Comparison of ENCODE assay signal across 10 cellular contexts in the genomic region with DNA sequence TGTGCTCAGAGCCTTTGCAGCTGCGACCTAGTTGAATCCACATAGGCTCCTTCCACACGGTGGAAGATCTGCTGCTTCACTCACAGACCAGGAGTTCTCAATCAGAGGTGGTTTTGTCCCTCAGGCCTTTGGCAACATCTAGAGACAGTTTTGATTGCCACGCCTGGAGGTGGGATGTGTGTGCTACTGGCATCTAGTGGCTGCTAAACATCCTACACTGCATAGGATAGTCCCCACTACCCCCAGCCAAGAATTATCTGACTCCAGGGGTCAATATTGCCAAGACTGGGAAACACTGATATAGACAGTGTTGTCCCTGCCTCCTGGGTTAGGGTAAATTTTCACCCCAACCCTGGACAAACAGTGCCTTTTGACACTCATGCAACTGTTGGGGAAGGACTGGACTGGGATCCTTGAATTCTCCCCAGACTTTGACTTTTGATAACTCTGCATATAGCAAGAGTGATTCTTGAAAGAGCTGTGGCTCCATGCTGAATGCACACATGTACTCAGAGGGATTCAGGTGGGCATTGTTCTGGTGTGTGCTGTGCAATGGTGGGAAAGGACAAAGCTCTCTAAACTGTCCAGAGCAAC. TPM values are rescaled to one million over a fixed set of nuclear protein-coding genes. Genes with fewer than 3 reads are reported as not detected.
A peak's percentile ranks its signal among the peaks of the same experiment; 100 is the strongest.
DNase-seq lines count a peak whose midpoint lies in the region; ATAC-seq, FAIRE-seq and TF ChIP-seq lines count a peak whose summit lies in the region.
"Had no signal": no experiment of that assay in that cellular context is flagged by ENCODE, and none has a peak within 500 bp of the region (broad histone marks: within the 10 kb centered on the region; RNA-seq: fewer than 3 reads in every experiment).

No MANE protein-coding gene starts in this region.

- H3K36me3 Mint-ChIP-seq in type B pancreatic cell: peaks cover 15% of the 10 kb centered on the region
- H3K36me3 Mint-ChIP-seq in activated T-helper 1 cell treated with anti-CD3 and anti-CD28 coated beads, Interleukin-12 subunit alpha, Interleukin-12 subunit beta, Interleukin-2, Interleukin-4 antibody, amounts not matched to agents 30 ng/mL and 10 ng/mL and 1 ng/mL, durations not matched to agents 14 hours and 24 hours and 36 hours (ENCODE audit: low read depth): peaks cover 4% of the 10 kb centered on the region

- POLR2A ChIA-PET in PC-9 (lab: Charles Lee; ENCODE audit: unreplicated experiment): no interaction called here

- BruUV-seq in PC-9 (replicated peaks; lab: Mats Ljungman, UMichigan): no TSS peak

- peak; percentile 38 for TF ChIP-seq CTCF in D721Med (IDR thresholded peaks at IDR 0.05; ENCODE audit: insufficient read depth, missing control alignments)
- 0 out of 2 replicates have a peak, but pooled peaks have one; percentile 28 for TF ChIP-seq CTCF in PC-9 (conservative IDR thresholded peaks at IDR 0.05)
- peak; percentile 68 for TF ChIP-seq CTCF in fibroblast of pulmonary artery (IDR thresholded peaks at IDR 0.05; ENCODE audit: low read length, missing control alignments)
- peak; percentile 57 for TF ChIP-seq CTCF in type B pancreatic cell (conservative IDR thresholded peaks at IDR 0.05)

- no peaks in the 10 kb centered on the region for H3K27me3 Mint-ChIP-seq in type B pancreatic cell
- H3K27me3 Mint-ChIP-seq in activated T-helper 1 cell treated with anti-CD3 and anti-CD28 coated beads, Interleukin-12 subunit alpha, Interleukin-12 subunit beta, Interleukin-2, Interleukin-4 antibody, amounts not matched to agents 30 ng/mL and 10 ng/mL and 1 ng/mL, durations not matched to agents 14 hours and 24 hours and 36 hours (ENCODE audit: insufficient read depth): no peaks in the 10 kb centered on the region

- H3K79me2 ChIP-seq in GM23248 (ENCODE audit: insufficient read depth): no peaks in the 10 kb centered on the region
- no peaks in the 10 kb centered on the region for H3K79me2 ChIP-seq in PC-9 (ENCODE audit: low read depth)

- H3F3A ChIP-seq in GM23248 (ENCODE audit: insufficient read depth) (peaks cover 68% of the 10 kb centered on the region), PC-9 (ENCODE audit: insufficient read depth, low read depth) (peaks cover 34% of the 10 kb centered on the region)

- peaks cover 7% of the 10 kb centered on the region for H3K4me1 Mint-ChIP-seq in type B pancreatic cell (ENCODE audit: unreplicated experiment)
- no peaks in the 10 kb centered on the region for H3K4me1 Mint-ChIP-seq in activated T-helper 1 cell treated with anti-CD3 and anti-CD28 coated beads, Interleukin-12 subunit alpha, Interleukin-12 subunit beta, Interleukin-2, Interleukin-4 antibody, amounts not matched to agents 30 ng/mL and 10 ng/mL and 1 ng/mL, durations not matched to agents 14 hours and 24 hours and 36 hours (ENCODE audit: low read depth)

- H3K9me3 ChIP-seq in GM23248 (ENCODE audit: low read depth): no peaks in the 10 kb centered on the region
- no peaks in the 10 kb centered on the region for H3K9me3 ChIP-seq in PC-9 (ENCODE audit: insufficient read depth, low read depth)
- H3K9me3 ChIP-seq: SJCRH30 had no signal

- FAIRE-seq in D721Med (lab: Jason Lieb, UNC): no peak
- FAIRE-seq: islet of Langerhans had no signal

- H3K4me2 ChIP-seq in GM23248 (ENCODE audit: unreplicated experiment) (no peak overlapping the region), PC-9 (no peak overlapping the region)

- no peak for DNase-seq in D721Med (ENCODE audit: insufficient read length, low spot score)
- DNase-seq in GM23248: peak; percentile 31
- no peak for DNase-seq in PC-9
- DNase-seq in fibroblast of pulmonary artery (ENCODE audit: low read depth): peak; percentile 50
- DNase-seq in type B pancreatic cell (ENCODE audit: extremely low spot score, unreplicated experiment): no peak
- no peak for DNase-seq in activated T-helper 1 cell treated with anti-CD3 and anti-CD28 coated beads, Interleukin-12 subunit alpha, Interleukin-12 subunit beta, Interleukin-2, Interleukin-4 antibody, amounts not matched to agents 30 ng/mL and 10 ng/mL and 1 ng/mL, durations not matched to agents 14 hours and 24 hours and 36 hours (ENCODE audit: low spot score)

- in situ Hi-C loops in GM23248 (cut with MboI): no loop called here

- no peaks in the 10 kb centered on the region for H3K9me3 Mint-ChIP-seq in type B pancreatic cell
- no peaks in the 10 kb centered on the region for H3K9me3 Mint-ChIP-seq in activated T-helper 1 cell treated with anti-CD3 and anti-CD28 coated beads, Interleukin-12 subunit alpha, Interleukin-12 subunit beta, Interleukin-2, Interleukin-4 antibody, amounts not matched to agents 30 ng/mL and 10 ng/mL and 1 ng/mL, durations not matched to agents 14 hours and 24 hours and 36 hours

- CTCF ChIA-PET in PC-9 (lab: Charles Lee): no interaction called here

- H3K27me3 ChIP-seq in GM23248 (replicated peaks; ENCODE audit: insufficient read depth) (no peaks in the 10 kb centered on the region), PC-9 (ENCODE audit: insufficient read depth, low read depth) (no peaks in the 10 kb centered on the region)
- H3K27me3 ChIP-seq: SJCRH30 had no signal

- H3K4me3 Mint-ChIP-seq in type B pancreatic cell: no peak overlapping the region
- H3K4me3 Mint-ChIP-seq in activated T-helper 1 cell treated with anti-CD3 and anti-CD28 coated beads, Interleukin-12 subunit alpha, Interleukin-12 subunit beta, Interleukin-2, Interleukin-4 antibody, amounts not matched to agents 30 ng/mL and 10 ng/mL and 1 ng/mL, durations not matched to agents 14 hours and 24 hours and 36 hours: no peak overlapping the region

- H3K27ac Mint-ChIP-seq in type B pancreatic cell: no peak overlapping the region
- H3K27ac Mint-ChIP-seq in activated T-helper 1 cell treated with anti-CD3 and anti-CD28 coated beads, Interleukin-12 subunit alpha, Interleukin-12 subunit beta, Interleukin-2, Interleukin-4 antibody, amounts not matched to agents 30 ng/mL and 10 ng/mL and 1 ng/mL, durations not matched to agents 14 hours and 24 hours and 36 hours: no peak overlapping the region

- H3K9me2 ChIP-seq in GM23248 (ENCODE audit: insufficient read depth) (no peaks in the 10 kb centered on the region), PC-9 (ENCODE audit: insufficient read depth) (no peaks in the 10 kb centered on the region)

- H4K20me1 ChIP-seq in GM23248 (ENCODE audit: insufficient read depth) (no peaks in the 10 kb centered on the region), PC-9 (ENCODE audit: insufficient read depth) (peaks cover 5% of the 10 kb centered on the region; the same call in 1 of the 2 replicates)

- no peak overlapping the region for H3K9ac ChIP-seq in GM23248

- H3K4me3 ChIP-seq in GM23248 (no peak overlapping the region), PC-9 (no peak overlapping the region), fibroblast of pulmonary artery (replicated peaks; ENCODE audit: low read depth, low read length) (no peak overlapping the region)
- H3K4me3 ChIP-seq: SJCRH30 had no signal

- H3K4me1 ChIP-seq in GM23248 (ENCODE audit: insufficient read depth) (peaks cover 43% of the 10 kb centered on the region), PC-9 (replicated peaks; ENCODE audit: insufficient read depth) (no peaks in the 10 kb centered on the region)

- H2AFZ ChIP-seq in GM23248 (no peak overlapping the region), PC-9 (no peak overlapping the region)

- no peak for ATAC-seq in HG02885 (IDR thresholded peaks at IDR 0.05; ENCODE audit: poor library complexity, unreplicated experiment)
- ATAC-seq in HG02840 (IDR thresholded peaks at IDR 0.05; ENCODE audit: low FRiP score, unreplicated experiment): no peak

- 62 to 77% methylated on average over 3 of the region's 3 CpGs for WGBS in GM23248 (ENCODE audit: low coverage in 1 of 2, low lambda C conversion rate in 2 of 2, missing lambda C conversion rate in 2 of 2), 2 experiments

- intact Hi-C loops in PC-9 (cut with micrococcal nuclease; ENCODE audit: unreplicated experiment): no loop called here
- intact Hi-C loops in activated T-helper 1 cell treated with anti-CD3 and anti-CD28 coated beads, Interleukin-12 subunit alpha, Interleukin-12 subunit beta, Interleukin-2, Interleukin-4 antibody, amounts not matched to agents 30 ng/mL and 10 ng/mL and 1 ng/mL, durations not matched to agents 14 hours and 24 hours and 36 hours (cut with micrococcal nuclease): loop anchor here (1.0 kb wide), 1 partner anchor 77 kb away; no protein-coding TSS in a partner anchor

- no peak overlapping the region for H3K27ac ChIP-seq in GM23248
- no peak overlapping the region for H3K27ac ChIP-seq in PC-9
- H3K27ac ChIP-seq: SJCRH30 had no signal

- H3K36me3 ChIP-seq in GM23248 (ENCODE audit: low read depth) (peaks cover 41% of the 10 kb centered on the region), PC-9 (ENCODE audit: low read depth) (peaks cover 15% of the 10 kb centered on the region)
- H3K36me3 ChIP-seq: SJCRH30 had no signal

RNA-seq across cellular contexts. Expression of a gene that starts 39.8 kb away (rescaled TPM):
- total RNA-seq in GM23248 (2014; rRNA removed; shearing (Covaris generic)): 13.0 and 24.7 TPM in 2 replicates
- polyA plus RNA-seq in GM23248 (2016; fragmentation: Nextera tagmentation; extraction: Ambion mirVana): 19.0 and 23.2 TPM in 2 replicates
- total RNA-seq in PC-9 (2021) (99.5 and 115 TPM in 2 replicates), type B pancreatic cell (ENCODE audit: low replicate concordance) (108 and 112 TPM in 2 replicates)
- 119 and 126 TPM in 2 replicates for total RNA-seq in activated T-helper 1 cell treated with anti-CD3 and anti-CD28 coated beads, Interleukin-12 subunit alpha, Interleukin-12 subunit beta, Interleukin-2, Interleukin-4 antibody, amounts not matched to agents 30 ng/mL and 10 ng/mL and 1 ng/mL, durations not matched to agents 14 hours and 24 hours and 36 hours

RNA-seq across cellular contexts. Expression of a gene that starts 55.5 kb away (rescaled TPM):
- 456 and 505 TPM in 2 replicates for total RNA-seq in GM23248 (2014; rRNA removed; shearing (Covaris generic))
- 826 and 857 TPM in 2 replicates for polyA plus RNA-seq in GM23248 (2016; fragmentation: Nextera tagmentation; extraction: Ambion mirVana)
- total RNA-seq in PC-9 (2021) (506 and 587 TPM in 2 replicates), type B pancreatic cell (ENCODE audit: low replicate concordance) (692 and 828 TPM in 2 replicates)
- 714 and 716 TPM in 2 replicates for total RNA-seq in activated T-helper 1 cell treated with anti-CD3 and anti-CD28 coated beads, Interleukin-12 subunit alpha, Interleukin-12 subunit beta, Interleukin-2, Interleukin-4 antibody, amounts not matched to agents 30 ng/mL and 10 ng/mL and 1 ng/mL, durations not matched to agents 14 hours and 24 hours and 36 hours

Comparison
In these comparisons a context has a peak if more than half of its experiments do, and no peak if none do; other contexts are left out.
1. DNase-seq: peak in GM23248 (single experiment) and fibroblast of pulmonary artery (single experiment); none in D721Med (single experiment), PC-9 (0 of 2), type B pancreatic cell (single experiment) and activated T-helper 1 cell treated with anti-CD3 and anti-CD28 coated beads, Interleukin-12 subunit alpha, Interleukin-12 subunit beta, Interleukin-2, Interleukin-4 antibody, amounts not matched to agents 30 ng/mL and 10 ng/mL and 1 ng/mL, durations not matched to agents 14 hours and 24 hours and 36 hours (single experiment).
2. Peak in every context shown above with its lines, with median percentiles within 50 percentile points of each other: CTCF ChIP-seq.